Comparison of ENCODE assay signal across 17 cellular contexts in the genomic region with DNA sequence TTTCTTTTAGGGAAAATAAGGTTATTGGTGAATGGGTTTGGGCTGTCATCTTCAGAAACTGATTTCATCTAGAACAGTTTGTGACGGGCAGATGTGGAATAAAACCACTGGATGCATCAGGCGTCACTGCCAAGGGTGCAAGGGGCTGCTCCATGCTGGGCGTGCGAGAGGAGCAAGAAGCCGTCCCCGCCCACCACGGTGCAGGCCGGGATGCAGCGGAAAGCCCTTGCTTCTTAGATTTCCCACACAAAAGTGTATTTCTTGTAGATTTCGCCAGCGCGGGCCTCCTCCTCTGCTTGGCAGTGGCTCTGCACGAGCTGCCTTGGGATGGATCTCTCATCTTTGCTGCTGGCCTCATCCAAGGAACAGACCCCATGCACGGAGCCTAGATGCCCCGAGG.
A peak's percentile ranks its signal among the peaks of the same experiment; 100 is the strongest.
DNase-seq lines count a peak whose midpoint lies in the region; ATAC-seq and TF ChIP-seq lines count a peak whose summit lies in the region.
"Had no signal": no experiment of that assay in that cellular context is flagged by ENCODE, and none has a peak within 500 bp of the region (broad histone marks: within the 10 kb centered on the region; RNA-seq: fewer than 3 reads in every experiment).

No MANE protein-coding gene starts in this region.

- dilution Hi-C loops in IMR-90 (cut with HindIII; ENCODE audit: low sequenced_read_pairs, unreplicated experiment): no loop called here
- dilution Hi-C loops in mammary epithelial cell (cut with HindIII; ENCODE audit: low sequenced_read_pairs): loop anchor here (5.0 kb wide), 2 partner anchors 41 to 89 kb away; no protein-coding TSS in a partner anchor

- ATAC-seq in IMR-90 (ENCODE audit: low read depth) (no peak), GM18858 (IDR thresholded peaks at IDR 0.05; ENCODE audit: unreplicated experiment) (no peak), GM18867 (IDR thresholded peaks at IDR 0.05; ENCODE audit: unreplicated experiment) (no peak), HG03196 (IDR thresholded peaks at IDR 0.05; ENCODE audit: unreplicated experiment) (no peak)
- ATAC-seq: GM12878, HepG2 had no signal

- WGBS in IMR-90 (ENCODE audit: extremely low coverage in 2 of 2, insufficient read length in 1 of 2), 2 experiments: 100% methylated on average over 1 of the region's 15 CpGs; no CpG with 5 or more reads in 1 of the 2 experiments
- WGBS in endodermal cell (ENCODE audit: insufficient coverage in 1 of 2, insufficient read length in 1 of 2), 2 experiments: 95 to 98% methylated on average over 10 to 15 of the region's 15 CpGs
- 99% methylated on average over 10 of the region's 15 CpGs for WGBS in mammary epithelial cell (ENCODE audit: low coverage, missing lambda C conversion rate)

- no peaks in the 10 kb centered on the region for H3K27me3 Mint-ChIP-seq in endodermal cell (ENCODE audit: insufficient read depth)
- H3K27me3 Mint-ChIP-seq: CD4-positive, CD25-positive, alpha-beta regulatory T cell had no signal

- H3K4me2 ChIP-seq in BLaER1: peak overlapping the region; percentile 92
- no peak overlapping the region for H3K4me2 ChIP-seq in IMR-90 (ENCODE audit: low read depth, low read length)
- H3K4me2 ChIP-seq in osteoblast (ENCODE audit: insufficient read depth, low read length): no peak overlapping the region
- H3K4me2 ChIP-seq in mammary epithelial cell (ENCODE audit: insufficient read depth, low read depth, low read length): no peak overlapping the region

- H3K4me3 Mint-ChIP-seq in endodermal cell: no peak overlapping the region
- H3K4me3 Mint-ChIP-seq: CD4-positive, CD25-positive, alpha-beta regulatory T cell; HFFc6 had no signal

- H3K4me3 ChIP-seq in BLaER1 (no peak overlapping the region), IMR-90 (ENCODE audit: insufficient read depth, low read depth, low read length) (no peak overlapping the region), endodermal cell (ENCODE audit: low read length) (no peak overlapping the region), osteoblast (ENCODE audit: insufficient read depth, low read length) (no peak overlapping the region), mammary epithelial cell (replicated peaks in 1 of 3; ENCODE audit: insufficient read depth in 1 of 3, low read depth in 2 of 3, low read length in 3 of 3) (no peak overlapping the region)
- H3K4me3 ChIP-seq: GM12878 had no signal

- CTCF ChIA-PET in IMR-90 (lab: Yijun Ruan, JAX): no interaction called here
- CTCF ChIA-PET in mammary epithelial cell (lab: Charles Lee; ENCODE audit: low non-redundant PET): no interaction called here

- no peak overlapping the region for H2BK5ac ChIP-seq in IMR-90 (ENCODE audit: low read depth, low read length, poor library complexity, severe bottlenecking)

- no TSS peak for BruUV-seq in IMR-90 (replicated peaks; lab: Mats Ljungman, UMichigan)
- no TSS peak for BruUV-seq in mammary epithelial cell (replicated peaks; lab: Mats Ljungman, UMichigan)

- H3K56ac ChIP-seq in IMR-90 (ENCODE audit: extremely low read depth, insufficient read depth, low read length): no peak overlapping the region

- H2AK9ac ChIP-seq in IMR-90 (replicated peaks; ENCODE audit: low read depth, low read length, poor library complexity): no peak overlapping the region

- in situ Hi-C loops in IMR-90 (cut with MboI; ENCODE audit: low sequenced_read_pairs) (no loop called here), mammary epithelial cell (cut with MboI; ENCODE audit: low sequenced_read_pairs in 2 of 2) (no loop called here)

- no peaks in the 10 kb centered on the region for H3K9me3 Mint-ChIP-seq in endodermal cell
- H3K9me3 Mint-ChIP-seq: HFFc6 had no signal

- H2AK5ac ChIP-seq in IMR-90 (ENCODE audit: low read depth, low read length): no peak overlapping the region

- H3K36me3 Mint-ChIP-seq in endodermal cell (ENCODE audit: low read depth): peaks cover 17% of the 10 kb centered on the region

- no peak overlapping the region for H4K5ac ChIP-seq in IMR-90 (ENCODE audit: low read depth, low read length)

- no peak for DNase-seq in IMR-90
- DNase-seq in endodermal cell: no peak
- DNase-seq in osteoblast (ENCODE audit: insufficient read length, low spot score, missing footprints): peak; percentile 35
- DNase-seq in mammary epithelial cell: no peak
- DNase-seq: Calu3; CD4-positive, CD25-positive, alpha-beta regulatory T cell; DMS 273 treated with DMSO at 0.1 percent for 48 hours; GOT3; HCEC 1CT; HFFc6 had no signal

- peaks cover 46 to 79% of the 10 kb centered on the region in 2 experiments for H3K79me1 ChIP-seq in IMR-90 (ENCODE audit: low read depth in 1 of 2, low read length in 2 of 2)

- intact Hi-C loops in IMR-90 (cut with micrococcal nuclease): no loop called here
- intact Hi-C loops in mammary epithelial cell (cut with micrococcal nuclease): no loop called here

- no peak for TF ChIP-seq POLR2A in IMR-90 (IDR thresholded peaks at IDR 0.05; ENCODE audit: low read depth, low read length)

- H3K9ac ChIP-seq in BLaER1: peak overlapping the region; percentile 48; the same call in 1 of the 2 replicates
- no peak overlapping the region for H3K9ac ChIP-seq in IMR-90 (ENCODE audit: low read depth, low read length)
- H3K9ac ChIP-seq in endodermal cell (ENCODE audit: extremely low read depth, low read length, poor library complexity, severe bottlenecking): no peak overlapping the region
- no peak overlapping the region for H3K9ac ChIP-seq in mammary epithelial cell (ENCODE audit: insufficient read depth, low read length)

- H4K20me1 ChIP-seq in BLaER1 (peaks cover 34% of the 10 kb centered on the region), IMR-90 (ENCODE audit: insufficient read depth, low read length) (peaks cover 11% of the 10 kb centered on the region), osteoblast (ENCODE audit: insufficient read depth, low read length) (peaks cover 25% of the 10 kb centered on the region), mammary epithelial cell (ENCODE audit: insufficient read depth, low read length) (no peaks in the 10 kb centered on the region)

- no peak overlapping the region for H3K23ac ChIP-seq in IMR-90 (ENCODE audit: low read depth, low read length)

- H3K14ac ChIP-seq in IMR-90 (replicated peaks; ENCODE audit: low read depth, low read length): no peak overlapping the region

- H3K27ac ChIP-seq in BLaER1 (peak overlapping the region; percentile 81), IMR-90 (ENCODE audit: insufficient read depth, low read length) (no peak overlapping the region), endodermal cell (ENCODE audit: low read depth, low read length) (no peak overlapping the region), osteoblast (ENCODE audit: low read depth, low read length) (no peak overlapping the region), mammary epithelial cell (ENCODE audit: insufficient read depth, low read depth, low read length) (no peak overlapping the region)
- H3K27ac ChIP-seq: 22Rv1 had no signal

- no peak overlapping the region for H4K8ac ChIP-seq in IMR-90 (ENCODE audit: low read depth in 2 of 2, low read length in 2 of 2)

- H2BK120ac ChIP-seq in IMR-90 (ENCODE audit: low read depth, low read length): no peak overlapping the region

- no peak overlapping the region for H2BK15ac ChIP-seq in IMR-90 (ENCODE audit: low read depth, low read length)

- H3K9me3 ChIP-seq in BLaER1 (no peaks in the 10 kb centered on the region), IMR-90 (ENCODE audit: control insufficient read depth, insufficient read depth, low read length) (no peaks in the 10 kb centered on the region), endodermal cell (ENCODE audit: control insufficient read depth, low read length) (no peaks in the 10 kb centered on the region), osteoblast (ENCODE audit: low read depth, low read length) (no peaks in the 10 kb centered on the region), mammary epithelial cell (replicated peaks; ENCODE audit: insufficient read depth, low read length) (no peaks in the 10 kb centered on the region)

- H2AFZ ChIP-seq in IMR-90 (replicated peaks; ENCODE audit: low read length, poor library complexity) (no peak overlapping the region), osteoblast (ENCODE audit: low read length) (no peak overlapping the region), mammary epithelial cell (ENCODE audit: low read depth, low read length) (no peak overlapping the region)

- H3K4me1 Mint-ChIP-seq in endodermal cell: no peaks in the 10 kb centered on the region

- peak overlapping the region; percentile 30 for H3K27ac Mint-ChIP-seq in endodermal cell
- H3K27ac Mint-ChIP-seq: CD4-positive, CD25-positive, alpha-beta regulatory T cell; HFFc6 had no signal

- H3K36me3 ChIP-seq in BLaER1 (peaks cover 40% of the 10 kb centered on the region), IMR-90 (ENCODE audit: control insufficient read depth, insufficient read depth, low read length) (no peaks in the 10 kb centered on the region), endodermal cell (ENCODE audit: control insufficient read depth, insufficient read depth, low read length) (peaks cover 5% of the 10 kb centered on the region), osteoblast (ENCODE audit: insufficient read depth, low read length) (no peaks in the 10 kb centered on the region), mammary epithelial cell (ENCODE audit: insufficient read depth, low read length) (no peaks in the 10 kb centered on the region)

- H3K79me2 ChIP-seq in osteoblast (ENCODE audit: insufficient read depth, low read length) (no peaks in the 10 kb centered on the region), mammary epithelial cell (ENCODE audit: insufficient read depth, low read length) (no peaks in the 10 kb centered on the region)

- H3K27me3 ChIP-seq in BLaER1 (no peaks in the 10 kb centered on the region), IMR-90 (ENCODE audit: control insufficient read depth, insufficient read depth, low read length) (no peaks in the 10 kb centered on the region), endodermal cell (ENCODE audit: control insufficient read depth, insufficient read depth, low read length, poor library complexity, severe bottlenecking) (no peaks in the 10 kb centered on the region), osteoblast (ENCODE audit: insufficient read depth, low read length) (no peaks in the 10 kb centered on the region), mammary epithelial cell (ENCODE audit: insufficient read depth, low read length) (no peaks in the 10 kb centered on the region)

- no peak for TF ChIP-seq RAD21 in IMR-90 (IDR thresholded peaks at IDR 0.05; ENCODE audit: low read length)

- no peak overlapping the region for H3K18ac ChIP-seq in IMR-90 (ENCODE audit: low read depth, low read length)

- H2BK20ac ChIP-seq in IMR-90 (ENCODE audit: low read depth, low read length): no peak overlapping the region

- no peak for TF ChIP-seq CTCF in IMR-90 (conservative IDR thresholded peaks at IDR 0.05; ENCODE audit: low read depth, low read length)
- no peak for TF ChIP-seq CTCF in endodermal cell (conservative IDR thresholded peaks at IDR 0.05)
- TF ChIP-seq CTCF in osteoblast (IDR thresholded peaks at IDR 0.05; ENCODE audit: extremely low read depth, low read depth, low read length): no peak
- TF ChIP-seq CTCF in mammary epithelial cell (conservative IDR thresholded peaks at IDR 0.05 in 1 of 2, IDR thresholded peaks at IDR 0.05 in 1 of 2; ENCODE audit: extremely low read depth in 1 of 2, insufficient read depth in 1 of 2, low read depth in 1 of 2, low read length in 2 of 2): no peak

- peaks cover 21% of the 10 kb centered on the region for H3K9me1 ChIP-seq in IMR-90 (ENCODE audit: insufficient read depth, low read length)

- H4K91ac ChIP-seq in IMR-90 (ENCODE audit: insufficient read depth, low read depth, low read length): 0 out of 2 replicates have a peak overlapping the region, but pooled peaks have one; percentile 6

- POLR2A ChIA-PET in IMR-90 (lab: Charles Lee; ENCODE audit: unreplicated experiment): no interaction called here

- H3K4me1 ChIP-seq in BLaER1 (peaks cover 80% of the 10 kb centered on the region), IMR-90 (ENCODE audit: control insufficient read depth, insufficient read depth, low read length) (peaks cover 20% of the 10 kb centered on the region), endodermal cell (ENCODE audit: control insufficient read depth, insufficient read depth, low read length) (no peaks in the 10 kb centered on the region), osteoblast (ENCODE audit: insufficient read depth, low read length) (peaks cover 3% of the 10 kb centered on the region), mammary epithelial cell (ENCODE audit: insufficient read depth, low read length) (peaks cover 7% of the 10 kb centered on the region)

- no peak overlapping the region for H3K4ac ChIP-seq in IMR-90 (ENCODE audit: low read depth, low read length)
